In genomic region chr1:89815611-89816010, GRCh38 we compare ENCODE assay signal across 10 cellular contexts. TPM values are rescaled to one million over a fixed set of nuclear protein-coding genes. Genes with fewer than 3 reads are reported as not detected.
A peak's percentile ranks its signal among the peaks of the same experiment; 100 is the strongest.
DNase-seq lines count a peak whose midpoint lies in the region; ATAC-seq and TF ChIP-seq lines count a peak whose summit lies in the region.
"Had no signal": no experiment of that assay in that cellular context is flagged by ENCODE, and none has a peak within 500 bp of the region (broad histone marks: within the 10 kb centered on the region; RNA-seq: fewer than 3 reads in every experiment).

No MANE protein-coding gene starts in this region.

- TF ChIP-seq POLR2A in right lobe of liver (IDR thresholded peaks at IDR 0.05): no peak

- peaks cover 19% of the 10 kb centered on the region for H3K4me1 Mint-ChIP-seq in activated CD4-positive, alpha-beta T cell treated with anti-CD3 and anti-CD28 coated beads, Interleukin-2, amount 10 ng/mL, durations not matched to agents 24 days and 14 days
- H3K4me1 Mint-ChIP-seq in activated T-helper 1 cell treated with anti-CD3 and anti-CD28 coated beads, Interleukin-12 subunit alpha, Interleukin-12 subunit beta, Interleukin-2, Interleukin-4 antibody, amounts not matched to agents 30 ng/mL and 10 ng/mL and 1 ng/mL, durations not matched to agents 14 hours and 24 hours and 36 hours (ENCODE audit: low read depth): peaks cover 8% of the 10 kb centered on the region

- ATAC-seq in GM18517 (IDR thresholded peaks at IDR 0.05; ENCODE audit: unreplicated experiment) (peak; percentile 49), HG02588 (IDR thresholded peaks at IDR 0.05; ENCODE audit: unreplicated experiment) (peak; percentile 43), right lobe of liver (peak in 3 of 4 donors; percentile 21 to 43 (median 43))
- ATAC-seq: psoas muscle had no signal

- H3K27me3 ChIP-seq in right lobe of liver: no peaks in the 10 kb centered on the region

- TF ChIP-seq CTCF in right lobe of liver (IDR thresholded peaks at IDR 0.05): no peak

- DNase-seq in KBM-7 (peak; percentile 90), right lobe of liver (no peak), COLO668 (lab: John Stamatoyannopoulos, UW; ENCODE audit: unreplicated experiment) (no peak)
- no peak for DNase-seq in activated CD4-positive, alpha-beta T cell treated with anti-CD3 and anti-CD28 coated beads, Interleukin-2, amount 10 ng/mL, durations not matched to agents 24 days and 14 days
- DNase-seq in activated T-helper 1 cell treated with anti-CD3 and anti-CD28 coated beads, Interleukin-12 subunit alpha, Interleukin-12 subunit beta, Interleukin-2, Interleukin-4 antibody, amounts not matched to agents 30 ng/mL and 10 ng/mL and 1 ng/mL, durations not matched to agents 14 hours and 24 hours and 36 hours (ENCODE audit: low spot score): no peak
- no peak for DNase-seq in stimulated activated CD4-positive, alpha-beta T cell treated with anti-CD3 and anti-CD28 coated beads, Interleukin-4, amount 100 ng/mL, for 4 hours
- DNase-seq: NCI-H1092 treated with DMSO at 0.1 percent for 48 hours, psoas muscle had no signal

- H3K36me3 Mint-ChIP-seq in activated CD4-positive, alpha-beta T cell treated with anti-CD3 and anti-CD28 coated beads, Interleukin-2, amount 10 ng/mL, durations not matched to agents 24 days and 14 days (ENCODE audit: low read depth): no peaks in the 10 kb centered on the region
- no peaks in the 10 kb centered on the region for H3K36me3 Mint-ChIP-seq in activated T-helper 1 cell treated with anti-CD3 and anti-CD28 coated beads, Interleukin-12 subunit alpha, Interleukin-12 subunit beta, Interleukin-2, Interleukin-4 antibody, amounts not matched to agents 30 ng/mL and 10 ng/mL and 1 ng/mL, durations not matched to agents 14 hours and 24 hours and 36 hours (ENCODE audit: low read depth)

- WGBS in right lobe of liver (ENCODE audit: insufficient coverage, low coverage, low lambda C conversion rate, missing lambda C conversion rate): 64% methylated on average over 5 of the region's 5 CpGs

- H3K9me3 Mint-ChIP-seq in activated CD4-positive, alpha-beta T cell treated with anti-CD3 and anti-CD28 coated beads, Interleukin-2, amount 10 ng/mL, durations not matched to agents 24 days and 14 days: no peaks in the 10 kb centered on the region
- no peaks in the 10 kb centered on the region for H3K9me3 Mint-ChIP-seq in activated T-helper 1 cell treated with anti-CD3 and anti-CD28 coated beads, Interleukin-12 subunit alpha, Interleukin-12 subunit beta, Interleukin-2, Interleukin-4 antibody, amounts not matched to agents 30 ng/mL and 10 ng/mL and 1 ng/mL, durations not matched to agents 14 hours and 24 hours and 36 hours

- in situ Hi-C loops in KBM-7 (cut with MboI; ENCODE audit: low pct_unique_long_range_greater_than_20kb, low sequenced_read_pairs): loop anchor here (25.0 kb wide), 1 partner anchor 147 kb away; no protein-coding TSS in a partner anchor

- H3K36me3 ChIP-seq in right lobe of liver: no peaks in the 10 kb centered on the region

- H3K27ac ChIP-seq in right lobe of liver: no peak overlapping the region
- H3K27ac ChIP-seq: psoas muscle had no signal

- H3K9me3 ChIP-seq in right lobe of liver: no peaks in the 10 kb centered on the region
- H3K9me3 ChIP-seq: psoas muscle had no signal

- H3K4me3 ChIP-seq in right lobe of liver: no peak overlapping the region
- H3K4me3 ChIP-seq: psoas muscle had no signal

- intact Hi-C loops in right lobe of liver (cut with DNase I): no loop called here
- intact Hi-C loops in activated CD4-positive, alpha-beta T cell treated with anti-CD3 and anti-CD28 coated beads, Interleukin-2, amount 10 ng/mL, durations not matched to agents 24 days and 14 days (cut with micrococcal nuclease): no loop called here
- intact Hi-C loops in activated T-helper 1 cell treated with anti-CD3 and anti-CD28 coated beads, Interleukin-12 subunit alpha, Interleukin-12 subunit beta, Interleukin-2, Interleukin-4 antibody, amounts not matched to agents 30 ng/mL and 10 ng/mL and 1 ng/mL, durations not matched to agents 14 hours and 24 hours and 36 hours (cut with micrococcal nuclease): no loop called here

- H3K27ac Mint-ChIP-seq in activated CD4-positive, alpha-beta T cell treated with anti-CD3 and anti-CD28 coated beads, Interleukin-2, amount 10 ng/mL, durations not matched to agents 24 days and 14 days: no peak overlapping the region
- no peak overlapping the region for H3K27ac Mint-ChIP-seq in activated T-helper 1 cell treated with anti-CD3 and anti-CD28 coated beads, Interleukin-12 subunit alpha, Interleukin-12 subunit beta, Interleukin-2, Interleukin-4 antibody, amounts not matched to agents 30 ng/mL and 10 ng/mL and 1 ng/mL, durations not matched to agents 14 hours and 24 hours and 36 hours

- H3K4me1 ChIP-seq in right lobe of liver: peaks cover 0 to 5% (median 0%) of the 10 kb centered on the region in 4 donors
- H3K4me1 ChIP-seq: psoas muscle had no signal

- peaks cover 33% of the 10 kb centered on the region for H3K27me3 Mint-ChIP-seq in activated CD4-positive, alpha-beta T cell treated with anti-CD3 and anti-CD28 coated beads, Interleukin-2, amount 10 ng/mL, durations not matched to agents 24 days and 14 days
- H3K27me3 Mint-ChIP-seq in activated T-helper 1 cell treated with anti-CD3 and anti-CD28 coated beads, Interleukin-12 subunit alpha, Interleukin-12 subunit beta, Interleukin-2, Interleukin-4 antibody, amounts not matched to agents 30 ng/mL and 10 ng/mL and 1 ng/mL, durations not matched to agents 14 hours and 24 hours and 36 hours (ENCODE audit: insufficient read depth): peaks cover 13% of the 10 kb centered on the region

- no peak overlapping the region for H3K4me3 Mint-ChIP-seq in activated CD4-positive, alpha-beta T cell treated with anti-CD3 and anti-CD28 coated beads, Interleukin-2, amount 10 ng/mL, durations not matched to agents 24 days and 14 days
- H3K4me3 Mint-ChIP-seq in activated T-helper 1 cell treated with anti-CD3 and anti-CD28 coated beads, Interleukin-12 subunit alpha, Interleukin-12 subunit beta, Interleukin-2, Interleukin-4 antibody, amounts not matched to agents 30 ng/mL and 10 ng/mL and 1 ng/mL, durations not matched to agents 14 hours and 24 hours and 36 hours: no peak overlapping the region

RNA-seq across cellular contexts. Expression of gene LRRC8D, which starts 5.2 kb away (rescaled TPM):
- 10 to 100 TPM; 11.5 to 22.1 (median 19.3) TPM for total RNA-seq in right lobe of liver
- total RNA-seq in activated CD4-positive, alpha-beta T cell treated with anti-CD3 and anti-CD28 coated beads, Interleukin-2, amount 10 ng/mL, durations not matched to agents 24 days and 14 days: 43.6 and 44.9 TPM in 2 replicates
- 43.3 and 45.0 TPM in 2 replicates for total RNA-seq in activated T-helper 1 cell treated with anti-CD3 and anti-CD28 coated beads, Interleukin-12 subunit alpha, Interleukin-12 subunit beta, Interleukin-2, Interleukin-4 antibody, amounts not matched to agents 30 ng/mL and 10 ng/mL and 1 ng/mL, durations not matched to agents 14 hours and 24 hours and 36 hours
